ENCODE assay signal across 24 cellular contexts in genomic region chr4:113821851-113822250, GRCh38.
DNase-seq lines count a peak whose midpoint lies in the region; ATAC-seq and TF ChIP-seq lines count a peak whose summit lies in the region.
"Had no signal": no experiment of that assay in that cellular context is flagged by ENCODE, and none has a peak within 500 bp of the region (broad histone marks: within the 10 kb centered on the region; RNA-seq: fewer than 3 reads in every experiment).

No MANE protein-coding gene starts in this region.

- no peak overlapping the region for H3K23ac ChIP-seq in IMR-90 (ENCODE audit: low read depth, low read length)

- H2BK15ac ChIP-seq in IMR-90 (ENCODE audit: low read depth, low read length): peak overlapping the region; percentile 39; the same call in 2 of the 3 replicates

- H3F3A ChIP-seq in MM.1S (ENCODE audit: insufficient read depth, low read length): peaks cover 25% of the 10 kb centered on the region

- peak overlapping the region; percentile 9; the same call in 1 of the 2 replicates for H3K18ac ChIP-seq in IMR-90 (ENCODE audit: low read depth, low read length)

- H2AFZ ChIP-seq in IMR-90 (replicated peaks; ENCODE audit: low read length, poor library complexity) (no peak overlapping the region), MM.1S (ENCODE audit: low read length) (no peak overlapping the region)

- no peak overlapping the region for H3K56ac ChIP-seq in IMR-90 (ENCODE audit: extremely low read depth, insufficient read depth, low read length)

- H3K36me3 ChIP-seq in IMR-90 (ENCODE audit: control insufficient read depth, insufficient read depth, low read length) (no peaks in the 10 kb centered on the region), adipocyte (ENCODE audit: control insufficient read depth, insufficient read depth, low read length, severe bottlenecking) (no peaks in the 10 kb centered on the region), MM.1S (replicated peaks; ENCODE audit: insufficient read depth, low read length) (no peaks in the 10 kb centered on the region), spleen (no peaks in the 10 kb centered on the region)
- H3K36me3 ChIP-seq: BLaER1 treated with 17β-estradiol and CSF1 and Interleukin-3, amounts not matched to agents 10 nM and 100 nM; esophagus squamous epithelium; MG63; upper lobe of left lung had no signal

- POLR2A ChIA-PET in IMR-90 (lab: Charles Lee; ENCODE audit: unreplicated experiment): no interaction called here

- no peak overlapping the region for H2BK5ac ChIP-seq in IMR-90 (ENCODE audit: low read depth, low read length, poor library complexity, severe bottlenecking)

- 0 out of 2 replicates have a peak, but pooled peaks cover 2% of the 10 kb centered on the region for H3K9me1 ChIP-seq in IMR-90 (ENCODE audit: insufficient read depth, low read length)

- no TSS peak for BruUV-seq in IMR-90 (replicated peaks; lab: Mats Ljungman, UMichigan)

- H3K4me3 ChIP-seq in AG10803 (ENCODE audit: low read length) (no peak overlapping the region), IMR-90 (ENCODE audit: insufficient read depth, low read depth, low read length) (no peak overlapping the region), adipocyte (ENCODE audit: low read length) (no peak overlapping the region), MM.1S (ENCODE audit: low read length) (no peak overlapping the region), spleen (no peak overlapping the region)
- H3K4me3 ChIP-seq: BLaER1 treated with 17β-estradiol and CSF1 and Interleukin-3, amounts not matched to agents 10 nM and 100 nM; esophagus squamous epithelium; lung; MG63; mucosa of descending colon; upper lobe of left lung had no signal

- H4K20me1 ChIP-seq in IMR-90 (ENCODE audit: insufficient read depth, low read length) (no peaks in the 10 kb centered on the region), MM.1S (ENCODE audit: insufficient read depth, low read length) (no peaks in the 10 kb centered on the region)
- H4K20me1 ChIP-seq: BLaER1 treated with 17β-estradiol and CSF1 and Interleukin-3, amounts not matched to agents 10 nM and 100 nM had no signal

- H2AK9ac ChIP-seq in IMR-90 (replicated peaks; ENCODE audit: low read depth, low read length, poor library complexity): no peak overlapping the region

- TF ChIP-seq CTCF in AG10803 (conservative IDR thresholded peaks at IDR 0.05; ENCODE audit: low read length) (no peak), IMR-90 (conservative IDR thresholded peaks at IDR 0.05; ENCODE audit: low read depth, low read length) (no peak), MM.1S (IDR thresholded peaks at IDR 0.05; ENCODE audit: low read length) (no peak), spleen (IDR thresholded peaks at IDR 0.05 in 8 of 11, conservative IDR thresholded peaks at IDR 0.05 in 3 of 11) (no peak)

- no peaks in the 10 kb centered on the region for H3K27me3 ChIP-seq in IMR-90 (ENCODE audit: control insufficient read depth, insufficient read depth, low read length)
- H3K27me3 ChIP-seq in adipocyte (replicated peaks; ENCODE audit: control insufficient read depth, insufficient read depth, low read length): no peaks in the 10 kb centered on the region
- H3K27me3 ChIP-seq in MM.1S (replicated peaks; ENCODE audit: insufficient read depth, low read length): no peaks in the 10 kb centered on the region
- no peaks in the 10 kb centered on the region for H3K27me3 ChIP-seq in spleen (replicated peaks in 1 of 7)
- H3K27me3 ChIP-seq: BLaER1 treated with 17β-estradiol and CSF1 and Interleukin-3, amounts not matched to agents 10 nM and 100 nM; esophagus squamous epithelium; MG63; upper lobe of left lung had no signal

- dilution Hi-C loops in IMR-90 (cut with HindIII; ENCODE audit: low sequenced_read_pairs, unreplicated experiment): no loop called here

- H2BK20ac ChIP-seq in IMR-90 (ENCODE audit: low read depth, low read length): peak overlapping the region; percentile 16; the same call in 1 of the 2 replicates

- 0 out of 2 replicates have a peak overlapping the region, but pooled peaks have one; percentile 6 for H2AK5ac ChIP-seq in IMR-90 (ENCODE audit: low read depth, low read length)

- no CpG with 5 or more reads among the region's 2 CpGs for WGBS in IMR-90 (ENCODE audit: extremely low coverage in 2 of 2, insufficient read length in 1 of 2), 2 experiments
- WGBS in spleen, 5 donors: 87 to 96% (median 91%) methylated on average over 2 of the region's 2 CpGs

- no peak overlapping the region; the same call in 1 of the 2 replicates for H3K14ac ChIP-seq in IMR-90 (replicated peaks; ENCODE audit: low read depth, low read length)

- no peak for TF ChIP-seq RAD21 in IMR-90 (IDR thresholded peaks at IDR 0.05; ENCODE audit: low read length)

- ATAC-seq in IMR-90 (ENCODE audit: low read depth): peak; percentile 71
- ATAC-seq: mucosa of descending colon, PC-3 had no signal

- H3K4me1 ChIP-seq in IMR-90 (ENCODE audit: control insufficient read depth, insufficient read depth, low read length) (peaks cover 13% of the 10 kb centered on the region), adipocyte (ENCODE audit: control insufficient read depth, insufficient read depth, low read length) (peaks cover 41% of the 10 kb centered on the region), MM.1S (ENCODE audit: low read length) (peaks cover 42% of the 10 kb centered on the region), spleen (peaks cover 4 to 41% (median 17%) of the 10 kb centered on the region in 6 donors)
- H3K4me1 ChIP-seq: esophagus squamous epithelium had no signal

- no peaks in the 10 kb centered on the region for H3K79me1 ChIP-seq in IMR-90 (ENCODE audit: low read depth in 1 of 2, low read length in 2 of 2)

- no peak overlapping the region for H3K9ac ChIP-seq in IMR-90 (ENCODE audit: low read depth, low read length)
- no peak overlapping the region for H3K9ac ChIP-seq in adipocyte (ENCODE audit: low read length)
- H3K9ac ChIP-seq in MM.1S (ENCODE audit: low read length): no peak overlapping the region
- H3K9ac ChIP-seq: BLaER1 treated with 17β-estradiol and CSF1 and Interleukin-3, amounts not matched to agents 10 nM and 100 nM had no signal

- DNase-seq in AG10803 (ENCODE audit: low read depth): peak; percentile 71
- no peak for DNase-seq in IMR-90
- DNase-seq in adipocyte (ENCODE audit: low read depth): peak; percentile 23
- peak; percentile 17 for DNase-seq in fibroblast of gingiva (ENCODE audit: low read depth)
- DNase-seq in DMS79 treated with DMSO at 0.1 percent for 48 hours (lab: John Stamatoyannopoulos, UW): no peak
- DNase-seq in MM.1S: no peak
- DNase-seq in iPS-NIHi7 (ENCODE audit: extremely low spot score): no peak
- no peak for DNase-seq in spleen
- DNase-seq: activated naive CD8-positive, alpha-beta T cell treated with anti-CD3 and anti-CD28 coated beads, Interleukin-2, amount 10 ng/mL, durations not matched to agents 7 days and 5 days; cerebellar nuclear complex; esophagus squamous epithelium; MG63; mucosa of descending colon; NCI-H1930; NCI-H524 treated with DMSO at 0.1 percent for 48 hours; nephron progenitor cell; NK-92 treated with Interleukin-12 subunit alpha and Interleukin-12 subunit beta, amount 100 ng/mL, for 24 hours; PC-3; Right ventricle myocardium superior; stimulated activated naive B cell treated with anti-CD40 and anti-IgM and Interleukin-4, amounts not matched to agents 10 μg/mL and 1 μg/mL and 100 μg/mL, for 72 hours; SW 1271; upper lobe of left lung had no signal

- CTCF ChIA-PET in IMR-90 (lab: Yijun Ruan, JAX): interaction anchor here (0.6 to 1.2 kb wide), 3 partner anchors 16 to 385 kb away, joined by 3 to 6 read pairs (median 6); no protein-coding TSS in a partner anchor

- H4K91ac ChIP-seq in IMR-90 (ENCODE audit: insufficient read depth, low read depth, low read length): no peak overlapping the region

- H3K9me2 ChIP-seq in MM.1S (replicated peaks; ENCODE audit: insufficient read depth, low read length): no peaks in the 10 kb centered on the region

- H3K4me2 ChIP-seq in IMR-90 (ENCODE audit: low read depth, low read length) (no peak overlapping the region), MM.1S (ENCODE audit: low read depth, low read length) (no peak overlapping the region)

- intact Hi-C loops in IMR-90 (cut with micrococcal nuclease) (no loop called here), spleen (cut with DNase I; ENCODE audit: low total_unique reads) (no loop called here)

- no peaks in the 10 kb centered on the region for H3K79me2 ChIP-seq in MM.1S (ENCODE audit: low read length)

- 0 out of 2 replicates have a peak overlapping the region, but pooled peaks have one; percentile 14 for H3K4ac ChIP-seq in IMR-90 (ENCODE audit: low read depth, low read length)

- no peaks in the 10 kb centered on the region for H3K9me3 ChIP-seq in IMR-90 (ENCODE audit: control insufficient read depth, insufficient read depth, low read length)
- H3K9me3 ChIP-seq in adipocyte (ENCODE audit: control insufficient read depth, low read length): no peaks in the 10 kb centered on the region
- H3K9me3 ChIP-seq in MM.1S (replicated peaks; ENCODE audit: insufficient read depth, low read length): no peaks in the 10 kb centered on the region
- no peaks in the 10 kb centered on the region for H3K9me3 ChIP-seq in spleen
- H3K9me3 ChIP-seq: esophagus squamous epithelium, mucosa of descending colon, upper lobe of left lung had no signal

- TF ChIP-seq POLR2A in IMR-90 (IDR thresholded peaks at IDR 0.05; ENCODE audit: low read depth, low read length) (no peak), spleen (IDR thresholded peaks at IDR 0.05) (no peak)

- H4K5ac ChIP-seq in IMR-90 (ENCODE audit: low read depth, low read length): no peak overlapping the region

- H4K8ac ChIP-seq in IMR-90 (ENCODE audit: low read depth in 2 of 2, low read length in 2 of 2): peak overlapping the region in 1 of 2 experiments; percentile 10; a peak in 1 of 4 replicates

- no peak overlapping the region for H3K27ac ChIP-seq in IMR-90 (ENCODE audit: insufficient read depth, low read length)
- H3K27ac ChIP-seq in MM.1S (ENCODE audit: low read length): no peak overlapping the region
- H3K27ac ChIP-seq in spleen: no peak overlapping the region
- H3K27ac ChIP-seq: esophagus squamous epithelium, upper lobe of left lung had no signal

- peak overlapping the region; percentile 5; the same call in 1 of the 2 replicates for H2BK120ac ChIP-seq in IMR-90 (ENCODE audit: low read depth, low read length)

- in situ Hi-C loops in IMR-90 (cut with MboI; ENCODE audit: low sequenced_read_pairs): no loop called here

TF ChIP-seq in IMR-90, 13 proteins besides CTCF, POLR2A, EP300 and RAD21 (continues in another document):
- TF ChIP-seq NFE2L2 (IDR thresholded peaks at IDR 0.05; ENCODE audit: low read depth, low read length) (no peak), CHD1 (IDR thresholded peaks at IDR 0.05; ENCODE audit: low read depth, low read length) (no peak), MAFK (IDR thresholded peaks at IDR 0.05; ENCODE audit: low read depth, low read length) (no peak), MXI1 (IDR thresholded peaks at IDR 0.05; ENCODE audit: borderline replicate concordance, low read depth, low read length) (no peak), SMC3 (IDR thresholded peaks at IDR 0.05; ENCODE audit: low read depth, low read length) (no peak), BHLHE40 (IDR thresholded peaks at IDR 0.05; ENCODE audit: low read depth, low read length) (no peak), CEBPB (IDR thresholded peaks at IDR 0.05; ENCODE audit: low read depth, low read length) (no peak)

Comparison
In these comparisons a context has a peak if more than half of its experiments do, and no peak if none do; other contexts are left out.
1. DNase-seq: peak in AG10803 (single experiment), adipocyte (single experiment) and fibroblast of gingiva (single experiment); none in IMR-90 (single experiment), DMS79 treated with DMSO at 0.1 percent for 48 hours (single experiment), MM.1S (single experiment), iPS-NIHi7 (single experiment) and spleen (single experiment).